10 cellular contexts compared by ENCODE assay signal in genomic region chr7:99559276-99559915, GRCh38. TPM values are rescaled to one million over a fixed set of nuclear protein-coding genes. Genes with fewer than 3 reads are reported as not detected.
DNase-seq lines count a peak whose midpoint lies in the region; ATAC-seq and TF ChIP-seq lines count a peak whose summit lies in the region.
"Had no signal": no experiment of that assay in that cellular context is flagged by ENCODE, and none has a peak within 500 bp of the region (broad histone marks: within the 10 kb centered on the region; RNA-seq: fewer than 3 reads in every experiment).

No MANE protein-coding gene starts in this region.

- no peaks in the 10 kb centered on the region for H3K36me3 ChIP-seq in hepatocyte (replicated peaks; ENCODE audit: insufficient read depth, low read depth)
- peaks cover 8% of the 10 kb centered on the region for H3K36me3 ChIP-seq in smooth muscle cell (ENCODE audit: low read depth)

- H2AFZ ChIP-seq in hepatocyte (peak overlapping the region; percentile 20), smooth muscle cell (ENCODE audit: low read depth) (no peak overlapping the region)

- POLR2A ChIA-PET in activated CD4-positive, alpha-beta memory T cell treated with anti-CD3 and anti-CD28 coated beads, Interleukin-2, amount 10 ng/mL, durations not matched to agents 7 days and 5 days (lab: Charles Lee), result interaction anchor here (1.2 to 6.6 kb wide), 22 partner anchors 21 to 870 kb away, joined by 3 to 79 read pairs (median 10); partner anchors contain the start of genes AP4M1, ARPC1B, BUD31 and MCM7

- no peak for TF ChIP-seq CTCF in HFF-Myc (IDR thresholded peaks at IDR 0.05; ENCODE audit: low read depth, low read length, missing control alignments)
- no peak for TF ChIP-seq CTCF in hepatocyte (IDR thresholded peaks at IDR 0.05; ENCODE audit: poor library complexity)
- TF ChIP-seq CTCF in smooth muscle cell (IDR thresholded peaks at IDR 0.05; ENCODE audit: borderline replicate concordance, insufficient read depth, poor library complexity, severe bottlenecking), result no peak
- no peak for TF ChIP-seq CTCF in GM13977 (IDR thresholded peaks at IDR 0.05; ENCODE audit: extremely low read depth, insufficient read depth, missing control alignments)

- 32% methylated on average over 24 of the region's 24 CpGs for WGBS in hepatocyte (ENCODE audit: low lambda C conversion rate, missing lambda C conversion rate)
- WGBS in smooth muscle cell (ENCODE audit: low lambda C conversion rate), result 30% methylated on average over 24 of the region's 24 CpGs

- H3K27ac Mint-ChIP-seq in activated CD4-positive, alpha-beta memory T cell treated with anti-CD3 and anti-CD28 coated beads, Interleukin-2, amount 10 ng/mL, durations not matched to agents 7 days and 5 days, result peak overlapping the region; percentile 98

- no peaks in the 10 kb centered on the region for H3K9me3 ChIP-seq in hepatocyte (ENCODE audit: low read depth)
- no peaks in the 10 kb centered on the region for H3K9me3 ChIP-seq in smooth muscle cell (replicated peaks; ENCODE audit: low read depth)

- DNase-seq in HFF-Myc (ENCODE audit: extremely low read depth, low read depth) (no peak), hepatocyte (ENCODE audit: low spot score) (no peak), smooth muscle cell (lab: John Stamatoyannopoulos, UW; ENCODE audit: unreplicated experiment) (no peak), GM13977 (ENCODE audit: low spot score) (no peak), activated gamma-delta T cell treated with Interleukin-2 at 50 U/mL for 16 hours (no peak), medulla oblongata (ENCODE audit: extremely low spot score) (no peak)
- DNase-seq in activated CD4-positive, alpha-beta memory T cell treated with anti-CD3 and anti-CD28 coated beads, Interleukin-2, amount 10 ng/mL, durations not matched to agents 7 days and 5 days, result no peak
- DNase-seq: kidney glomerular epithelial cell, NCI-H1105 had no signal

- peaks cover 74% of the 10 kb centered on the region for H3K79me2 ChIP-seq in hepatocyte
- H3K79me2 ChIP-seq in smooth muscle cell (ENCODE audit: low read depth), result peaks cover 47% of the 10 kb centered on the region

- H3F3A ChIP-seq in smooth muscle cell (ENCODE audit: low read depth), result peaks cover 26% of the 10 kb centered on the region

- no peak for ATAC-seq in GM21360 (IDR thresholded peaks at IDR 0.05; ENCODE audit: unreplicated experiment)

- H3K27me3 Mint-ChIP-seq in activated CD4-positive, alpha-beta memory T cell treated with anti-CD3 and anti-CD28 coated beads, Interleukin-2, amount 10 ng/mL, durations not matched to agents 7 days and 5 days, result no peaks in the 10 kb centered on the region

- no peaks in the 10 kb centered on the region for H3K9me3 Mint-ChIP-seq in activated CD4-positive, alpha-beta memory T cell treated with anti-CD3 and anti-CD28 coated beads, Interleukin-2, amount 10 ng/mL, durations not matched to agents 7 days and 5 days

- peak overlapping the region; percentile 91 for H3K4me3 ChIP-seq in HFF-Myc (replicated peaks; ENCODE audit: low read depth, low read length)
- peak overlapping the region; percentile 64 for H3K4me3 ChIP-seq in hepatocyte
- peak overlapping the region; percentile 93 for H3K4me3 ChIP-seq in smooth muscle cell

- no peaks in the 10 kb centered on the region for H3K9me2 ChIP-seq in hepatocyte (replicated peaks; ENCODE audit: insufficient read depth)

- no peaks in the 10 kb centered on the region for H4K20me1 ChIP-seq in hepatocyte (ENCODE audit: insufficient read depth, poor library complexity, severe bottlenecking)
- H4K20me1 ChIP-seq in smooth muscle cell (ENCODE audit: low read depth), result peaks cover 26% of the 10 kb centered on the region

- H3K4me2 ChIP-seq in hepatocyte (peak overlapping the region; percentile 83), smooth muscle cell (peak overlapping the region; percentile 95)

- H3K27me3 ChIP-seq in hepatocyte (no peaks in the 10 kb centered on the region), smooth muscle cell (ENCODE audit: low read depth) (no peaks in the 10 kb centered on the region)

- H3K27ac ChIP-seq in hepatocyte (peak overlapping the region; percentile 99), smooth muscle cell (ENCODE audit: low read depth) (peak overlapping the region; percentile 98)

- peaks cover 57% of the 10 kb centered on the region for H3K4me1 Mint-ChIP-seq in activated CD4-positive, alpha-beta memory T cell treated with anti-CD3 and anti-CD28 coated beads, Interleukin-2, amount 10 ng/mL, durations not matched to agents 7 days and 5 days

- peaks cover 27% of the 10 kb centered on the region for H3K4me1 ChIP-seq in hepatocyte (ENCODE audit: insufficient read depth)
- H3K4me1 ChIP-seq in smooth muscle cell (ENCODE audit: low read depth), result peaks cover 19% of the 10 kb centered on the region

- CTCF ChIA-PET in activated CD4-positive, alpha-beta memory T cell treated with anti-CD3 and anti-CD28 coated beads, Interleukin-2, amount 10 ng/mL, durations not matched to agents 7 days and 5 days (lab: Charles Lee), result interaction anchor here (1.0 to 1.5 kb wide), 3 partner anchors 12 to 150 kb away, joined by 3 to 7 read pairs (median 3); partner anchors contain the start of genes BUD31 and ZKSCAN5

- in situ Hi-C loops in GM13977 (cut with MboI; ENCODE audit: low pct_unique_long_range_greater_than_20kb, low sequenced_read_pairs, unreplicated experiment), result no loop called here

- peaks cover 73% of the 10 kb centered on the region for H3K36me3 Mint-ChIP-seq in activated CD4-positive, alpha-beta memory T cell treated with anti-CD3 and anti-CD28 coated beads, Interleukin-2, amount 10 ng/mL, durations not matched to agents 7 days and 5 days (ENCODE audit: low read depth)

- peak overlapping the region; percentile 100 for H3K9ac ChIP-seq in smooth muscle cell (ENCODE audit: low read depth)

- peak overlapping the region; percentile 99 for H3K4me3 Mint-ChIP-seq in activated CD4-positive, alpha-beta memory T cell treated with anti-CD3 and anti-CD28 coated beads, Interleukin-2, amount 10 ng/mL, durations not matched to agents 7 days and 5 days

RNA-seq across cellular contexts. Expression of gene ZNF655, which starts 1.0 kb away (rescaled TPM):
- total RNA-seq in activated CD4-positive, alpha-beta memory T cell treated with anti-CD3 and anti-CD28 coated beads, Interleukin-2, amount 10 ng/mL, durations not matched to agents 7 days and 5 days, result 100 to 1,000 TPM; 102 to 103 TPM
- total RNA-seq in hepatocyte (69.6 and 76.3 TPM in 2 replicates), smooth muscle cell (55.5 and 67.2 TPM in 2 replicates)
- polyA plus RNA-seq in hepatocyte (39.4 and 48.8 TPM in 2 replicates), smooth muscle cell (21.6 and 33.4 TPM in 2 replicates)

RNA-seq across cellular contexts. Expression of gene FAM200A, which starts 7.5 kb away (rescaled TPM):
- 1 to 10 TPM; 5.0 to 5.1 TPM for total RNA-seq in activated CD4-positive, alpha-beta memory T cell treated with anti-CD3 and anti-CD28 coated beads, Interleukin-2, amount 10 ng/mL, durations not matched to agents 7 days and 5 days
- total RNA-seq in hepatocyte, result 6.3 and 7.2 TPM in 2 replicates
- polyA plus RNA-seq in hepatocyte, result 3.7 and 4.4 TPM in 2 replicates
- total RNA-seq in smooth muscle cell, result 10.0 and 12.8 TPM in 2 replicates
- polyA plus RNA-seq in smooth muscle cell, result 5.9 and 8.1 TPM in 2 replicates

RNA-seq across cellular contexts. Expression of gene TMEM225B, which starts 38.7 kb away (rescaled TPM):
- 1 to 10 TPM; 1.3 to 1.9 TPM for total RNA-seq in activated CD4-positive, alpha-beta memory T cell treated with anti-CD3 and anti-CD28 coated beads, Interleukin-2, amount 10 ng/mL, durations not matched to agents 7 days and 5 days
- total RNA-seq in hepatocyte (0.20 and 0.24 TPM in 2 replicates), smooth muscle cell (3.3 and 4.7 TPM in 2 replicates)
- polyA plus RNA-seq in hepatocyte (0.12 and 1.8 TPM in 2 replicates), smooth muscle cell (3.6 and 5.4 TPM in 2 replicates)

RNA-seq across cellular contexts. Expression of gene ZKSCAN5, which starts 54.9 kb away (rescaled TPM):
- total RNA-seq in activated CD4-positive, alpha-beta memory T cell treated with anti-CD3 and anti-CD28 coated beads, Interleukin-2, amount 10 ng/mL, durations not matched to agents 7 days and 5 days, result 10 to 100 TPM; 12.0 to 12.2 TPM
- total RNA-seq in hepatocyte, result 10.6 and 11.3 TPM in 2 replicates
- polyA plus RNA-seq in hepatocyte, result 6.2 and 6.9 TPM in 2 replicates
- total RNA-seq in smooth muscle cell, result 16.5 and 20.2 TPM in 2 replicates
- 7.6 and 8.4 TPM in 2 replicates for polyA plus RNA-seq in smooth muscle cell

RNA-seq across cellular contexts. Expression of gene ZSCAN25, which starts 57.4 kb away (rescaled TPM):
- 10 to 100 TPM; 27.7 TPM for total RNA-seq in activated CD4-positive, alpha-beta memory T cell treated with anti-CD3 and anti-CD28 coated beads, Interleukin-2, amount 10 ng/mL, durations not matched to agents 7 days and 5 days
- 11.4 and 18.8 TPM in 2 replicates for total RNA-seq in hepatocyte
- 8.4 and 11.4 TPM in 2 replicates for polyA plus RNA-seq in hepatocyte
- 8.0 and 11.5 TPM in 2 replicates for total RNA-seq in smooth muscle cell
- polyA plus RNA-seq in smooth muscle cell, result 6.2 and 10.0 TPM in 2 replicates
